Comparison of ENCODE assay signal across 1 cellular context in the genomic region with DNA sequence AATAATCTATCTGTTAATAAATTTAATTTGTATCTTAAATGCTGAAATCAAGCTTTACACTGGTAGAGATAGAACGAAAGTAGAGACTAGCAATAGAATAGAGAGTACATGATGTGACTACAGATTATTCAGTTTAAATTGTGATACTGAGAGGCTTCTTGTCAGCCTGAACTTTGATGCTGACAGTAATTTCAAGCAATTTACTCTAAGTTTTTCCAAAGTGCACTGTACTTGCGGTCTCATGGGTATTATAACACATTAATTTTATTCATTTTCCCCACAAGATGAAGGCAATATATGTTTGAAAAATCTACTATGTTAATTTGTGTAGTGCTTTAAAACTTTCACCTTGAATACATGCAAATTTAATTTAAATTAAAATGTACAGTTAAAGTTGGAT.
TF ChIP-seq lines count a peak whose summit lies in the region.

No MANE protein-coding gene starts in this region.

TF ChIP-seq in GM23338, 12 proteins besides CTCF, POLR2A, EP300 and RAD21 (continued from another document):
- TF ChIP-seq, protein P1, sequence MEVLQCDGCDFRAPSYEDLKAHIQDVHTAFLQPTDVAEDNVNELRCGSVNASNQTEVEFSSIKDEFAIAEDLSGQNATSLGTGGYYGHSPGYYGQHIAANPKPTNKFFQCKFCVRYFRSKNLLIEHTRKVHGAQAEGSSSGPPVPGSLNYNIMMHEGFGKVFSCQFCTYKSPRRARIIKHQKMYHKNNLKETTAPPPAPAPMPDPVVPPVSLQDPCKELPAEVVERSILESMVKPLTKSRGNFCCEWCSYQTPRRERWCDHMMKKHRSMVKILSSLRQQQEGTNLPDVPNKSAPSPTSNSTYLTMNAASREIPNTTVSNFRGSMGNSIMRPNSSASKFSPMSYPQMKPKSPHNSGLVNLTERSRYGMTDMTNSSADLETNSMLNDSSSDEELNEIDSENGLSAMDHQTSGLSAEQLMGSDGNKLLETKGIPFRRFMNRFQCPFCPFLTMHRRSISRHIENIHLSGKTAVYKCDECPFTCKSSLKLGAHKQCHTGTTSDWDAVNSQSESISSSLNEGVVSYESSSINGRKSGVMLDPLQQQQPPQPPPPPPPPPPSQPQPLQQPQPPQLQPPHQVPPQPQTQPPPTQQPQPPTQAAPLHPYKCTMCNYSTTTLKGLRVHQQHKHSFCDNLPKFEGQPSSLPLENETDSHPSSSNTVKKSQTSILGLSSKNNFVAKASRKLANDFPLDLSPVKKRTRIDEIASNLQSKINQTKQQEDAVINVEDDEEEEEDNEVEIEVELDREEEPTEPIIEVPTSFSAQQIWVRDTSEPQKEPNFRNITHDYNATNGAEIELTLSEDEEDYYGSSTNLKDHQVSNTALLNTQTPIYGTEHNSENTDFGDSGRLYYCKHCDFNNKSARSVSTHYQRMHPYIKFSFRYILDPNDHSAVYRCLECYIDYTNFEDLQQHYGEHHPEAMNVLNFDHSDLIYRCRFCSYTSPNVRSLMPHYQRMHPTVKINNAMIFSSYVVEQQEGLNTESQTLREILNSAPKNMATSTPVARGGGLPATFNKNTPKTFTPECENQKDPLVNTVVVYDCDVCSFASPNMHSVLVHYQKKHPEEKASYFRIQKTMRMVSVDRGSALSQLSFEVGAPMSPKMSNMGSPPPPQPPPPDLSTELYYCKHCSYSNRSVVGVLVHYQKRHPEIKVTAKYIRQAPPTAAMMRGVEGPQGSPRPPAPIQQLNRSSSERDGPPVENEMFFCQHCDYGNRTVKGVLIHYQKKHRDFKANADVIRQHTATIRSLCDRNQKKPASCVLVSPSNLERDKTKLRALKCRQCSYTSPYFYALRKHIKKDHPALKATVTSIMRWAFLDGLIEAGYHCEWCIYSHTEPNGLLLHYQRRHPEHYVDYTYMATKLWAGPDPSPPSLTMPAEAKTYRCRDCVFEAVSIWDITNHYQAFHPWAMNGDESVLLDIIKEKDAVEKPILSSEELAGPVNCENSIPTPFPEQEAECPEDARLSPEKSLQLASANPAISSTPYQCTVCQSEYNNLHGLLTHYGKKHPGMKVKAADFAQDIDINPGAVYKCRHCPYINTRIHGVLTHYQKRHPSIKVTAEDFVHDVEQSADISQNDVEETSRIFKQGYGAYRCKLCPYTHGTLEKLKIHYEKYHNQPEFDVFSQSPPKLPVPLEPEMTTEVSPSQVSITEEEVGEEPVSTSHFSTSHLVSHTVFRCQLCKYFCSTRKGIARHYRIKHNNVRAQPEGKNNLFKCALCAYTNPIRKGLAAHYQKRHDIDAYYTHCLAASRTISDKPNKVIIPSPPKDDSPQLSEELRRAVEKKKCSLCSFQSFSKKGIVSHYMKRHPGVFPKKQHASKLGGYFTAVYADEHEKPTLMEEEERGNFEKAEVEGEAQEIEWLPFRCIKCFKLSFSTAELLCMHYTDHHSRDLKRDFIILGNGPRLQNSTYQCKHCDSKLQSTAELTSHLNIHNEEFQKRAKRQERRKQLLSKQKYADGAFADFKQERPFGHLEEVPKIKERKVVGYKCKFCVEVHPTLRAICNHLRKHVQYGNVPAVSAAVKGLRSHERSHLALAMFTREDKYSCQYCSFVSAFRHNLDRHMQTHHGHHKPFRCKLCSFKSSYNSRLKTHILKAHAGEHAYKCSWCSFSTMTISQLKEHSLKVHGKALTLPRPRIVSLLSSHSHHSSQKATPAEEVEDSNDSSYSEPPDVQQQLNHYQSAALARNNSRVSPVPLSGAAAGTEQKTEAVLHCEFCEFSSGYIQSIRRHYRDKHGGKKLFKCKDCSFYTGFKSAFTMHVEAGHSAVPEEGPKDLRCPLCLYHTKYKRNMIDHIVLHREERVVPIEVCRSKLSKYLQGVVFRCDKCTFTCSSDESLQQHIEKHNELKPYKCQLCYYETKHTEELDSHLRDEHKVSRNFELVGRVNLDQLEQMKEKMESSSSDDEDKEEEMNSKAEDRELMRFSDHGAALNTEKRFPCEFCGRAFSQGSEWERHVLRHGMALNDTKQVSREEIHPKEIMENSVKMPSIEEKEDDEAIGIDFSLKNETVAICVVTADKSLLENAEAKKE (CRISPR knock-in tag; IDR thresholded peaks at IDR 0.05): no peak
- no peak for TF ChIP-seq EZH2phosphoT487 (IDR thresholded peaks at IDR 0.05; ENCODE audit: unreplicated experiment)
- TF ChIP-seq ZNF331 (CRISPR knock-in tag; IDR thresholded peaks at IDR 0.05; ENCODE audit: low read depth): no peak
